ENCODE assay signal across 13 cellular contexts in the genomic region with DNA sequence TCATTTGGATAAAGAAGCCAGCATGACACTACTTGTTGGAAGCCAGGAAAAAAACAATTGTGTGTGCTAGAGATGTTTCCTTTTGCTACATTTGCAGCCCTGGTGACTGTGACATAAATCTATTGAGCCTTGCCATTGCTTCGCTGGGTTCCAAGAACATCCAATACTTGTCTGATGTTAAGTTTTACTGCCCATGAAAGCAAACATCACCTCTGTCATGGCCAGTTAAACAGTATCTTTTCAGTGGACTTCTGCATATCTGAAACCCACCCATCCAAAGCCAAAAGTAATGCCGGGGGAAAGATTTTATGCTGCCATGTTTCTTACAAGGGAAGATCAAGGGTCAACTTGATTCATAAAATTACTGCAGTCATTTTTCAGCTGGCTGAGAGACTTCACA.
DNase-seq lines count a peak whose midpoint lies in the region; TF ChIP-seq lines count a peak whose summit lies in the region.
"Had no signal": no experiment of that assay in that cellular context is flagged by ENCODE, and none has a peak within 500 bp of the region (broad histone marks: within the 10 kb centered on the region; RNA-seq: fewer than 3 reads in every experiment).

No MANE protein-coding gene starts in this region.

- no peaks in the 10 kb centered on the region for H3K9me2 ChIP-seq in PC-9 (ENCODE audit: insufficient read depth)

- peak overlapping the region; percentile 58; the same call in 1 of the 2 replicates for H2AFZ ChIP-seq in PC-9

- no peaks in the 10 kb centered on the region for H3F3A ChIP-seq in PC-9 (ENCODE audit: insufficient read depth, low read depth)

- no peaks in the 10 kb centered on the region for H3K79me2 ChIP-seq in PC-9 (ENCODE audit: low read depth)

- H3K4me1 Mint-ChIP-seq in nephron progenitor cell, result peaks cover 77% of the 10 kb centered on the region
- H3K4me1 Mint-ChIP-seq: B cell, IgD-negative memory B cell had no signal

- H3K9me3 ChIP-seq in PC-9 (ENCODE audit: insufficient read depth, low read depth), result no peaks in the 10 kb centered on the region

- no peak overlapping the region for H3K27ac ChIP-seq in PC-9
- H3K27ac ChIP-seq: BLaER1 treated with 17β-estradiol and CSF1 and Interleukin-3, amounts not matched to agents 10 nM and 100 nM had no signal

- H3K27me3 Mint-ChIP-seq in nephron progenitor cell (ENCODE audit: low read depth, poor library complexity), result no peaks in the 10 kb centered on the region
- H3K27me3 Mint-ChIP-seq: B cell, IgD-negative memory B cell had no signal

- no peak overlapping the region for H3K4me2 ChIP-seq in PC-9
- H3K4me2 ChIP-seq: BLaER1 treated with 17β-estradiol and CSF1 and Interleukin-3, amounts not matched to agents 10 nM and 100 nM had no signal

- peaks cover 4% of the 10 kb centered on the region for H3K36me3 Mint-ChIP-seq in nephron progenitor cell (ENCODE audit: low read depth)
- H3K36me3 Mint-ChIP-seq: CD8-positive, alpha-beta T cell; IgD-negative memory B cell had no signal

- BruUV-seq in PC-9 (replicated peaks; lab: Mats Ljungman, UMichigan), result no TSS peak

- no peak for TF ChIP-seq CTCF in PC-9 (conservative IDR thresholded peaks at IDR 0.05)
- no peak for TF ChIP-seq CTCF in nephron progenitor cell (IDR thresholded peaks at IDR 0.05)

- peak overlapping the region; percentile 19 for H3K27ac Mint-ChIP-seq in nephron progenitor cell
- H3K27ac Mint-ChIP-seq: B cell; CD8-positive, alpha-beta T cell; IgD-negative memory B cell had no signal

- CTCF ChIA-PET in PC-9 (lab: Charles Lee), result no interaction called here

- intact Hi-C loops in PC-9 (cut with micrococcal nuclease; ENCODE audit: unreplicated experiment), result no loop called here

- DNase-seq in PC-9, result no peak
- DNase-seq in kidney tubule cell (ENCODE audit: low spot score), result peak; percentile 60
- peak; percentile 17 for DNase-seq in nephron progenitor cell
- no peak for DNase-seq in amygdala (lab: John Stamatoyannopoulos, UW)
- DNase-seq in NCI-H526 treated with DMSO at 0.1 percent for 48 hours (lab: John Stamatoyannopoulos, UW), result no peak
- no peak for DNase-seq in NCI-H1048 (lab: John Stamatoyannopoulos, UW)
- DNase-seq: CD8-positive, alpha-beta T cell; DMS 273 treated with DMSO at 0.1 percent for 48 hours; DMS53; HCEC 1CT had no signal

- no peaks in the 10 kb centered on the region for H3K4me1 ChIP-seq in PC-9 (replicated peaks; ENCODE audit: insufficient read depth)

- H3K4me3 ChIP-seq in PC-9, result no peak overlapping the region
- H3K4me3 ChIP-seq: BLaER1 treated with 17β-estradiol and CSF1 and Interleukin-3, amounts not matched to agents 10 nM and 100 nM had no signal

- POLR2A ChIA-PET in PC-9 (lab: Charles Lee; ENCODE audit: unreplicated experiment), result no interaction called here

- no peaks in the 10 kb centered on the region for H3K27me3 ChIP-seq in PC-9 (ENCODE audit: insufficient read depth, low read depth)
- H3K27me3 ChIP-seq: BLaER1 treated with 17β-estradiol and CSF1 and Interleukin-3, amounts not matched to agents 10 nM and 100 nM had no signal

- no peaks in the 10 kb centered on the region for H3K36me3 ChIP-seq in PC-9 (ENCODE audit: low read depth)
- H3K36me3 ChIP-seq: BLaER1 treated with 17β-estradiol and CSF1 and Interleukin-3, amounts not matched to agents 10 nM and 100 nM had no signal

- H4K20me1 ChIP-seq in PC-9 (ENCODE audit: insufficient read depth), result no peaks in the 10 kb centered on the region
- H4K20me1 ChIP-seq: BLaER1 treated with 17β-estradiol and CSF1 and Interleukin-3, amounts not matched to agents 10 nM and 100 nM had no signal

- no peak overlapping the region for H3K4me3 Mint-ChIP-seq in nephron progenitor cell
- H3K4me3 Mint-ChIP-seq: B cell; CD8-positive, alpha-beta T cell; IgD-negative memory B cell had no signal

- H3K9me3 Mint-ChIP-seq in nephron progenitor cell, result peaks cover 3% of the 10 kb centered on the region
- H3K9me3 Mint-ChIP-seq: IgD-negative memory B cell had no signal

Comparison
In these comparisons a context has a peak if more than half of its experiments do, and no peak if none do; other contexts are left out.
1. DNase-seq: peak in kidney tubule cell (single experiment) and nephron progenitor cell (single experiment); none in PC-9 (0 of 2), amygdala (0 of 56), NCI-H526 treated with DMSO at 0.1 percent for 48 hours (single experiment) and NCI-H1048 (single experiment).